Comparison of ENCODE assay signal across 16 cellular contexts in genomic region chr9:120265791-120266190, GRCh38.
DNase-seq lines count a peak whose midpoint lies in the region; ATAC-seq and TF ChIP-seq lines count a peak whose summit lies in the region.
"Had no signal": no experiment of that assay in that cellular context is flagged by ENCODE, and none has a peak within 500 bp of the region (broad histone marks: within the 10 kb centered on the region; RNA-seq: fewer than 3 reads in every experiment).

No MANE protein-coding gene starts in this region.

- H3K4me3 ChIP-seq in fibroblast of pulmonary artery (replicated peaks; ENCODE audit: low read depth, low read length) (no peak overlapping the region), skeletal muscle tissue (ENCODE audit: low read length in 3 of 3) (no peak overlapping the region), adrenal gland (no peak overlapping the region)
- H3K4me3 ChIP-seq: dorsolateral prefrontal cortex, esophagus squamous epithelium had no signal

- intact Hi-C loops in adrenal gland (cut with DNase I), result no loop called here

- peaks cover 15 to 20% (median 20%) of the 10 kb centered on the region in 3 donors for H3K4me1 ChIP-seq in skeletal muscle tissue (ENCODE audit: control insufficient read depth in 3 of 3, insufficient read depth in 3 of 3, low read length in 3 of 3)
- no peaks in the 10 kb centered on the region for H3K4me1 ChIP-seq in adrenal gland (replicated peaks in 1 of 2)
- H3K4me1 ChIP-seq: esophagus squamous epithelium had no signal

- H3K36me3 ChIP-seq in skeletal muscle tissue (ENCODE audit: control insufficient read depth in 3 of 3, insufficient read depth in 3 of 3, low read length in 3 of 3) (no peaks in the 10 kb centered on the region), adrenal gland (replicated peaks in 1 of 2) (no peaks in the 10 kb centered on the region)
- H3K36me3 ChIP-seq: esophagus squamous epithelium had no signal

- H3K27me3 ChIP-seq in skeletal muscle tissue (ENCODE audit: control insufficient read depth in 3 of 3, insufficient read depth in 3 of 3, low read length in 3 of 3), result no peaks in the 10 kb centered on the region
- H3K27me3 ChIP-seq in adrenal gland, result no peaks in the 10 kb centered on the region
- H3K27me3 ChIP-seq: dorsolateral prefrontal cortex, esophagus squamous epithelium had no signal

- ATAC-seq in GM21717 (IDR thresholded peaks at IDR 0.05; ENCODE audit: unreplicated experiment), result no peak
- ATAC-seq in GM18498 (IDR thresholded peaks at IDR 0.05; ENCODE audit: unreplicated experiment), result no peak
- ATAC-seq: naive thymus-derived CD8-positive, alpha-beta T cell; Panc1 had no signal

- H3K9ac ChIP-seq in skeletal muscle tissue (ENCODE audit: low read depth in 1 of 3, low read length in 3 of 3), result no peak overlapping the region

- 41 to 56% (median 45%) methylated on average over 4 to 6 of the region's 6 CpGs for WGBS in adrenal gland, 4 donors

- DNase-seq in NCI-H1105 treated with DMSO at 0.1 percent for 48 hours (lab: John Stamatoyannopoulos, UW) (peak; percentile 49), NCI-H1105 (lab: John Stamatoyannopoulos, UW) (no peak), NCI-H2196 treated with DMSO at 0.1 percent for 48 hours (lab: John Stamatoyannopoulos, UW; ENCODE audit: unreplicated experiment) (peak; percentile 80), fibroblast of pulmonary artery (ENCODE audit: low read depth) (peak; percentile 4), adrenal gland (no peak)
- DNase-seq: activated naive CD4-positive, alpha-beta T cell treated with anti-CD3 and anti-CD28 coated beads for 36 hours; esophagus squamous epithelium; naive thymus-derived CD8-positive, alpha-beta T cell; NCI-H524; substantia nigra; SW 1271 had no signal

- H3K27ac ChIP-seq in skeletal muscle tissue (ENCODE audit: low read depth, low read length), result peak overlapping the region; percentile 76
- H3K27ac ChIP-seq in adrenal gland, result no peak overlapping the region
- H3K27ac ChIP-seq: dorsolateral prefrontal cortex, esophagus squamous epithelium had no signal

- no peak for TF ChIP-seq POLR2A in adrenal gland (IDR thresholded peaks at IDR 0.05)

- TF ChIP-seq CTCF in fibroblast of pulmonary artery (IDR thresholded peaks at IDR 0.05; ENCODE audit: low read length, missing control alignments) (no peak), adrenal gland (IDR thresholded peaks at IDR 0.05) (no peak)

- H3K9me3 ChIP-seq in skeletal muscle tissue (ENCODE audit: control insufficient read depth in 3 of 3, low read length in 3 of 3) (no peaks in the 10 kb centered on the region), adrenal gland (replicated peaks in 1 of 3) (no peaks in the 10 kb centered on the region)
- H3K9me3 ChIP-seq: esophagus squamous epithelium had no signal

Comparison
In these comparisons a context has a peak if more than half of its experiments do, and no peak if none do; other contexts are left out.
1. DNase-seq: peak in NCI-H1105 treated with DMSO at 0.1 percent for 48 hours (single experiment), NCI-H2196 treated with DMSO at 0.1 percent for 48 hours (single experiment) and fibroblast of pulmonary artery (single experiment); none in NCI-H1105 (single experiment) and adrenal gland (0 of 7).